10 cellular contexts compared by ENCODE assay signal in the genomic region with DNA sequence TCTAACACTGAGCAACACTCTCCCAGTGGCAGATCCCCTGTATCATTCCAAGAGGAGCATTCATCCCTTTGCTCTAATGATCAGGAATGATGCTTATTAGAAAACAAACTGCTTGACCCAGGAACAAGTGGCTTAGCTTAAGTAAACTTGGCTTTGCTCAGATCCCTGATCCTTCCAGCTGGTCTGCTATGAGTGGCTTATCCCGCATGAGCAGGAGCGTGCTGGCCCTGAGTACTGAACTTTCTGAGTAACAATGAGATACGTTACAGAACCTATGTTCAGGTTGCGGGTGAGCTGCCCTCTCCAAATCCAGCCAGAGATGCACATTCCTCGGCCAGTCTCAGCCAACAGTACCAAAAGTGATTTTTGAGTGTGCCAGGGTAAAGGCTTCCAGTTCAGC. TPM values are rescaled to one million over a fixed set of nuclear protein-coding genes. Genes with fewer than 3 reads are reported as not detected.
"Had no signal": no experiment of that assay in that cellular context is flagged by ENCODE, and none has a peak within 500 bp of the region (broad histone marks: within the 10 kb centered on the region; RNA-seq: fewer than 3 reads in every experiment).

No MANE protein-coding gene starts in this region.

- FAIRE-seq: HepG2 had no signal

- H3K9me3 ChIP-seq: HAP-1 had no signal

- ATAC-seq: GM23338, HCT116, HepG2 had no signal

- DNase-seq: H7, HFFc6 had no signal

- H3K36me3 ChIP-seq: HAP-1 had no signal

- H2AFZ ChIP-seq: GM23338 had no signal

- H3K4me1 ChIP-seq: HAP-1 had no signal

- H3K27ac ChIP-seq: HL-60 had no signal

- H3K4me2 ChIP-seq: GM23338 had no signal

- H3K4me3 ChIP-seq: GM23338, HAP-1 had no signal

RNA-seq across cellular contexts. Expression of a gene that starts 29.7 kb away (rescaled TPM):
- total RNA-seq: H4, HepG2, HFFc6, HT1080 had no signal
- polyA plus RNA-seq: HepG2, IgD-negative memory B cell had no signal

RNA-seq across cellular contexts. Expression of a gene that starts 48.6 kb away (rescaled TPM):
- total RNA-seq: H4, HepG2 had no signal
- polyA plus RNA-seq: HepG2, IgD-negative memory B cell had no signal
